ENCODE assay signal across 1 cellular context in the genomic region with DNA sequence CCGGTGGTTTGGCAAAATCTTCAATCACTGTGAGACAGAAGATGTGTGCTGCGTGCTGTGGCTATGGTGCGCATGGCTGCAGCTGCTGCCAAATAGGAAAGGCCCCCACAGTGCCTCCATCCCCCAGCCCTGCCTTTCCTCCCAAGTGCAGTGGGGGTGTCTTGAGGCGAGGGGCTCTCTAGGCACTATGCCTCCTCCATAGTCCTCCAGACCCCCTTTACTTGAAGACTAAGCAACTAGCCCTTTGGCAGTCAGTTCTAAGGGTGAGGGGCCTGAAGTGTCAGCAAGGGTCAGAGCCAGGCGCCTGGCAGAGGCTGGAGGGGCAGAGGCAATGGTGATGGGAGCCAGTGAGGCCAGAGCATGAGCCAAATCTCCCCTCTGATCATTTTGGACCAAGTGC.
TF ChIP-seq lines count a peak whose summit lies in the region.

No MANE protein-coding gene starts in this region.

TF ChIP-seq in HepG2, 621 proteins besides CTCF, POLR2A, EP300 and RAD21:
- TF ChIP-seq ZNF562 (CRISPR knock-in tag; IDR thresholded peaks at IDR 0.05; ENCODE audit: borderline replicate concordance), result no peak
- TF ChIP-seq, protein P1, sequence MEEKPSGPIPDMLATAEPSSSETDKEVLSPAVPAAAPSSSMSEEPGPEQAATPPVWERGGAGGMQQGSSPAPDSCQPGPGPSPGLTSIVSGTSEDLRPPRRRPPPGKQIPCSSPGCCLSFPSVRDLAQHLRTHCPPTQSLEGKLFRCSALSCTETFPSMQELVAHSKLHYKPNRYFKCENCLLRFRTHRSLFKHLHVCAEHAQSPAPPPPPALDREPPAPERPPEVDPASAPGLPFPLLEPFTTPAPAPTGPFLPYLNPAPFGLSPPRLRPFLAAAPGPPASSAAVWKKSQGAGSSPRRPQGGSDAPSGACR (CRISPR knock-in tag; IDR thresholded peaks at IDR 0.05), result no peak
- TF ChIP-seq ZNF589 (CRISPR knock-in tag; conservative IDR thresholded peaks at IDR 0.05), result no peak
- no peak for TF ChIP-seq MTA3 (CRISPR knock-in tag; IDR thresholded peaks at IDR 0.05)
- TF ChIP-seq CREB1 (IDR thresholded peaks at IDR 0.05), result no peak
- no peak for TF ChIP-seq CREB1 (CRISPR knock-in tag; IDR thresholded peaks at IDR 0.05)
- no peak for TF ChIP-seq HNRNPLL (IDR thresholded peaks at IDR 0.05; ENCODE audit: low read depth, low read length, poor library complexity, severe bottlenecking)
- no peak for TF ChIP-seq KAT7 (CRISPR knock-in tag; IDR thresholded peaks at IDR 0.05; ENCODE audit: borderline replicate concordance)
- TF ChIP-seq ZNF564 (CRISPR knock-in tag; IDR thresholded peaks at IDR 0.05), result no peak
- TF ChIP-seq MBD4 (IDR thresholded peaks at IDR 0.05; ENCODE audit: borderline replicate concordance, low read length), result no peak
- no peak for TF ChIP-seq KMT2A (CRISPR knock-in tag; IDR thresholded peaks at IDR 0.05)
- TF ChIP-seq ZNF441 (CRISPR knock-in tag; IDR thresholded peaks at IDR 0.05; ENCODE audit: borderline replicate concordance), result no peak
TF ChIP-seq in HepG2: peak in this region for 0.
